Comparison of ENCODE assay signal across 9 cellular contexts in genomic region chr1:1597275-1597930, GRCh38. TPM values are rescaled to one million over a fixed set of nuclear protein-coding genes. Genes with fewer than 3 reads are reported as not detected.
A peak's percentile ranks its signal among the peaks of the same experiment; 100 is the strongest.
DNase-seq lines count a peak whose midpoint lies in the region; ATAC-seq and TF ChIP-seq lines count a peak whose summit lies in the region.
"Had no signal": no experiment of that assay in that cellular context is flagged by ENCODE, and none has a peak within 500 bp of the region (broad histone marks: within the 10 kb centered on the region; RNA-seq: fewer than 3 reads in every experiment).

No MANE protein-coding gene starts in this region.

- H3K79me2 ChIP-seq in KMS-11 (ENCODE audit: insufficient read depth, low read depth) (no peaks in the 10 kb centered on the region), neural cell (replicated peaks; ENCODE audit: insufficient read depth, low read length) (no peaks in the 10 kb centered on the region)

- H3F3A ChIP-seq in neural cell (ENCODE audit: insufficient read depth, low read length, poor library complexity, severe bottlenecking), result no peaks in the 10 kb centered on the region

- H3K9ac ChIP-seq in KMS-11 (no peak overlapping the region), neural cell (ENCODE audit: low read length) (peak overlapping the region; percentile 23)

- H3K4me1 ChIP-seq in KMS-11 (ENCODE audit: low read depth, poor library complexity, severe bottlenecking), result peaks cover 18% of the 10 kb centered on the region
- peaks cover 0 to 4% of the 10 kb centered on the region in 2 donors for H3K4me1 ChIP-seq in uterus

- H3K27ac ChIP-seq in KMS-11, result no peak overlapping the region
- no peak overlapping the region for H3K27ac ChIP-seq in neural cell (ENCODE audit: low read length)
- H3K27ac ChIP-seq in uterus, result no peak overlapping the region
- H3K27ac ChIP-seq: Peyer's patch had no signal

- intact Hi-C loops in uterus (cut with DNase I; ENCODE audit: low total_unique reads), result no loop called here

- H3K4me2 ChIP-seq in KMS-11 (no peak overlapping the region; the same call in 1 of the 2 replicates), neural cell (ENCODE audit: low read length) (peak overlapping the region; percentile 19)

- H3K36me3 Mint-ChIP-seq in chondrocyte (ENCODE audit: low read depth), result no peaks in the 10 kb centered on the region

- no peaks in the 10 kb centered on the region for H4K20me1 ChIP-seq in KMS-11 (ENCODE audit: insufficient read depth)
- no peaks in the 10 kb centered on the region for H4K20me1 ChIP-seq in neural cell (ENCODE audit: insufficient read depth)

- TF ChIP-seq EP300 in neural cell (conservative IDR thresholded peaks at IDR 0.05; ENCODE audit: poor library complexity, severe bottlenecking), result no peak

- H3K27ac Mint-ChIP-seq in chondrocyte (ENCODE audit: unreplicated experiment), result no peak overlapping the region

- no peaks in the 10 kb centered on the region for H3K9me3 Mint-ChIP-seq in chondrocyte (ENCODE audit: low read depth)

- H3K4me3 Mint-ChIP-seq in chondrocyte (ENCODE audit: unreplicated experiment), result peak overlapping the region; percentile 22

- peak; percentile 32; the same call in 1 of the 2 replicates for TF ChIP-seq CTCF in KMS-11 (conservative IDR thresholded peaks at IDR 0.05; ENCODE audit: low read depth, low read length)
- TF ChIP-seq CTCF in chondrocyte (IDR thresholded peaks at IDR 0.05), result peak; percentile 57
- TF ChIP-seq CTCF in neural cell (IDR thresholded peaks at IDR 0.05; ENCODE audit: poor library complexity, severe bottlenecking), result peak; percentile 42
- no peak for TF ChIP-seq CTCF in uterus (IDR thresholded peaks at IDR 0.05)

- peaks cover 8% of the 10 kb centered on the region for H3K27me3 Mint-ChIP-seq in chondrocyte (ENCODE audit: low read depth)

- H3K27me3 ChIP-seq in KMS-11 (ENCODE audit: insufficient read depth, low read depth) (peaks cover 40% of the 10 kb centered on the region), neural cell (ENCODE audit: insufficient read depth, low read depth, low read length) (peaks cover 12% of the 10 kb centered on the region), uterus (peaks cover 0 to 5% of the 10 kb centered on the region in 2 donors)

- H3K36me3 ChIP-seq in KMS-11 (ENCODE audit: insufficient read depth) (no peaks in the 10 kb centered on the region), neural cell (ENCODE audit: insufficient read depth, low read length) (no peaks in the 10 kb centered on the region), uterus (no peaks in the 10 kb centered on the region)
- H3K36me3 ChIP-seq: Peyer's patch had no signal

- TF ChIP-seq POLR2A in uterus (IDR thresholded peaks at IDR 0.05), result no peak

- H3K9me2 ChIP-seq in neural cell (ENCODE audit: insufficient read depth, low read length), result no peaks in the 10 kb centered on the region

- TF ChIP-seq RAD21 in neural cell (conservative IDR thresholded peaks at IDR 0.05), result no peak

- DNase-seq in DMS 273 (lab: John Stamatoyannopoulos, UW; ENCODE audit: unreplicated experiment) (peak; percentile 83), DMS 273 treated with DMSO at 0.1 percent for 48 hours (lab: John Stamatoyannopoulos, UW) (no peak), chondrocyte (ENCODE audit: low spot score) (no peak), uterus (no peak)
- no peak for DNase-seq in stimulated activated CD8-positive, alpha-beta memory T cell treated with anti-CD3 and anti-CD28 coated beads, Interleukin-4, amount 100 ng/mL, for 48 hours

- no peaks in the 10 kb centered on the region for H3K9me3 ChIP-seq in neural cell (ENCODE audit: low read length)
- H3K9me3 ChIP-seq in uterus, result no peaks in the 10 kb centered on the region
- H3K9me3 ChIP-seq: Peyer's patch had no signal

- no peak overlapping the region for H3K4me3 ChIP-seq in KMS-11 (IDR thresholded peaks at IDR 0.05; ENCODE audit: insufficient read depth, low read depth, low read length)
- peak overlapping the region; percentile 50 for H3K4me3 ChIP-seq in neural cell (ENCODE audit: low read length)
- no peak overlapping the region for H3K4me3 ChIP-seq in uterus
- H3K4me3 ChIP-seq: Peyer's patch had no signal

- H2AFZ ChIP-seq in KMS-11 (ENCODE audit: low read depth) (no peak overlapping the region), neural cell (ENCODE audit: low read depth, low read length) (no peak overlapping the region)

- ATAC-seq in GM19023 (IDR thresholded peaks at IDR 0.05; ENCODE audit: unreplicated experiment), result no peak

- H3K4me1 Mint-ChIP-seq in chondrocyte (ENCODE audit: low read depth), result peaks cover 11% of the 10 kb centered on the region

TF ChIP-seq in neural cell, 6 proteins besides CTCF, POLR2A, EP300 and RAD21:
- TF ChIP-seq SMC3 (conservative IDR thresholded peaks at IDR 0.05; ENCODE audit: poor library complexity), result peak; percentile 22
- TF ChIP-seq REST (IDR thresholded peaks at IDR 0.05; ENCODE audit: borderline replicate concordance), result no peak

RNA-seq across cellular contexts. Expression of gene FNDC10, which starts 2.5 kb away (rescaled TPM):
- total RNA-seq in chondrocyte, result 23.3 to 32.6 TPM (median 24.8 TPM) in 3 replicates
- polyA plus RNA-seq in neural cell, result 4.5 and 6.2 TPM in 2 replicates
- 6.3 and 8.0 TPM in 2 replicates for polyA minus RNA-seq in neural cell
- total RNA-seq in uterus, result under 1 TPM in 2 of 4 donors, not detected in 2; 0.40 to 0.48 TPM

RNA-seq across cellular contexts. Expression of gene MIB2, which starts 17.9 kb away (rescaled TPM):
- total RNA-seq in chondrocyte (73.8 to 86.7 TPM (median 76.4 TPM) in 3 replicates), uterus (10 to 100 TPM; 43.0 to 78.2 (median 57.6) TPM)
- polyA plus RNA-seq in neural cell, result 106 and 153 TPM in 2 replicates
- polyA minus RNA-seq in neural cell, result 73.9 and 82.3 TPM in 2 replicates

RNA-seq across cellular contexts. Expression of gene SSU72, which starts 22.7 kb away (rescaled TPM):
- total RNA-seq in chondrocyte (99.7 to 129 TPM (median 100 TPM) in 3 replicates), uterus (100 to 1,000 TPM in 2 of 4 donors, 10 to 100 TPM in 2; 44.0 to 273 (median 78.4) TPM)
- polyA plus RNA-seq in neural cell, result 56.2 and 66.3 TPM in 2 replicates
- 46.0 and 47.7 TPM in 2 replicates for polyA minus RNA-seq in neural cell

RNA-seq across cellular contexts. Expression of gene MMP23B, which starts 34.6 kb away (rescaled TPM):
- total RNA-seq in chondrocyte (18.3 to 71.4 TPM (median 68.7 TPM) in 3 replicates), uterus (10 to 100 TPM; 10.0 to 97.3 (median 43.7) TPM)
- 0.98 and 4.3 TPM in 2 replicates for polyA plus RNA-seq in neural cell
- polyA minus RNA-seq in neural cell, result not detected in 2 replicates

RNA-seq across cellular contexts. Expression of gene TMEM240, which starts 57.0 kb away (rescaled TPM):
- total RNA-seq in chondrocyte (3.6 to 6.1 TPM (median 5.8 TPM) in 3 replicates), uterus (10 to 100 TPM in 1 of 4 donors, 1 to 10 TPM in 1, not detected in 2; 9.4 to 16.3 TPM)
- polyA plus RNA-seq in neural cell, result 46.7 and 52.1 TPM in 2 replicates
- polyA minus RNA-seq in neural cell, result 15.8 and 19.2 TPM in 2 replicates

Comparison
In these comparisons a context has a peak if more than half of its experiments do, and no peak if none do; other contexts are left out.
1. CTCF ChIP-seq: peak in KMS-11 (single experiment), chondrocyte (single experiment) and neural cell (single experiment); none in uterus (0 of 4).
2. RNA of gene FNDC10, which starts 2.5 kb away (total RNA-seq): 23.3 to 32.6 TPM in chondrocyte; 0.40 to 0.48 TPM in uterus; every median in the first group is over 10 times any median in the second.